9 cellular contexts compared by ENCODE assay signal in the genomic region with DNA sequence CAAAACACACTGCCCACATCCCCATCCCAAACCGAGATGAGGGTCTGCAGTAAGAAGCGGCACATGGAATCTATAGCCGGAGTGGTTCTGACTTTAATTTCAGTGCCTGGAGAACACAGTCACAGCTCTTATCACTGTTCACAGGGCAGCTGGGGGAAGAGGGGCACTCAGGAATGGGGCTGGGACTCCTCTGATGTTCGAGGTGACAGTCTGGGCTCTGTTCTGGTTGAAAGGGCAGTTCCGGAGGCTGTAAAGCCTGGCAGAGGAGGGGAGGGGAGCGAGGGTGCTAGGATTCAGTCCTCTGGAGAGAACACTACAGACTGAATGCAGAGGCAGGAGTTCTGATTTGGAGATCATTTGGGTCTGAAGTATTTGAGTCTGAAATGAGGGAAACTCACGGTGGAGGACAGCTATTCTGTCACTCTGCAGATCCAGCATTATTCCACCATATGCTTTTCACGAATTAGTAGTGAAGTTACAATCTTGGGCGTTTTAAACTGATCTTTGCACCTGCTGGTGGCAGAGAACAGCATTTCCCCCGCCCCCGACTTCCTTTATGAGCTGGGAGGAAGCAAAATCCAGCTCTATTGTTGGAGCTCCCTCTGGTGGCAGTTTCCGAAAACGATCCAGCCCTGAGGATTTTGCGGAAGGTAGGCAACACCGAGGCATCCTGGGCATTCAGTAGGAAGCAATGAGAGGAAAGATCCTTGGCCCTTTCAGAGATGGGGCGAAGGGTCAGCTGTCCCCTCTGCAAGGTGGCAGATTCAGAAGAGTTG. TPM values are rescaled to one million over a fixed set of nuclear protein-coding genes. Genes with fewer than 3 reads are reported as not detected.
DNase-seq lines count a peak whose midpoint lies in the region; ATAC-seq and TF ChIP-seq lines count a peak whose summit lies in the region.
"Had no signal": no experiment of that assay in that cellular context is flagged by ENCODE, and none has a peak within 500 bp of the region (broad histone marks: within the 10 kb centered on the region; RNA-seq: fewer than 3 reads in every experiment).

No MANE protein-coding gene starts in this region.

- ATAC-seq in GM19023 (IDR thresholded peaks at IDR 0.05; ENCODE audit: unreplicated experiment) (peak; percentile 88), HG03196 (IDR thresholded peaks at IDR 0.05; ENCODE audit: unreplicated experiment) (peak; percentile 76), lung (ENCODE audit: insufficient read depth, low FRiP score) (peak; percentile 84)

- peaks cover 39% of the 10 kb centered on the region for H3K27me3 Mint-ChIP-seq in activated CD4-positive, alpha-beta T cell treated with anti-CD3 and anti-CD28 coated beads, Interleukin-2, amount 10 ng/mL, durations not matched to agents 7 days and 5 days

- TF ChIP-seq CTCF in dorsolateral prefrontal cortex (IDR thresholded peaks at IDR 0.05 in 54 of 56, conservative IDR thresholded peaks at IDR 0.05 in 2 of 56; ENCODE audit: low read depth in 1 of 56, partially characterized antibody in 56 of 56), result peak; percentile 72 to 97 (median 88)
- TF ChIP-seq CTCF in lung (IDR thresholded peaks at IDR 0.05; ENCODE audit: control extremely low read depth, extremely low read depth), result peak; percentile 78

- intact Hi-C loops in dorsolateral prefrontal cortex (cut with DNase I), result loop anchor here (1.0 to 10.0 kb wide), 5 partner anchors 376 to 730 kb away; no protein-coding TSS in a partner anchor

- H3K36me3 Mint-ChIP-seq in activated CD4-positive, alpha-beta T cell treated with anti-CD3 and anti-CD28 coated beads, Interleukin-2, amount 10 ng/mL, durations not matched to agents 7 days and 5 days (ENCODE audit: low read depth), result no peaks in the 10 kb centered on the region

- H3K9me3 Mint-ChIP-seq in activated CD4-positive, alpha-beta T cell treated with anti-CD3 and anti-CD28 coated beads, Interleukin-2, amount 10 ng/mL, durations not matched to agents 7 days and 5 days, result no peaks in the 10 kb centered on the region

- H3K4me3 Mint-ChIP-seq in activated CD4-positive, alpha-beta T cell treated with anti-CD3 and anti-CD28 coated beads, Interleukin-2, amount 10 ng/mL, durations not matched to agents 7 days and 5 days, result peak overlapping the region; percentile 77

- H3K4me1 ChIP-seq in lung (ENCODE audit: control insufficient read depth in 2 of 2, insufficient read depth in 2 of 2, low read length in 2 of 2), result peaks cover 0 to 5% of the 10 kb centered on the region in 2 donors

- no peaks in the 10 kb centered on the region for H3K36me3 ChIP-seq in lung (ENCODE audit: control insufficient read depth in 2 of 2, insufficient read depth in 2 of 2, low read length in 2 of 2)

- peak overlapping the region; percentile 87 for H3K27ac Mint-ChIP-seq in activated CD4-positive, alpha-beta T cell treated with anti-CD3 and anti-CD28 coated beads, Interleukin-2, amount 10 ng/mL, durations not matched to agents 7 days and 5 days

- H3K4me3 ChIP-seq in dorsolateral prefrontal cortex, result peak overlapping the region; percentile 38 to 82 (median 65)
- no peak overlapping the region for H3K4me3 ChIP-seq in lung

- CTCF ChIA-PET in activated CD4-positive, alpha-beta T cell treated with anti-CD3 and anti-CD28 coated beads, Interleukin-2, amount 10 ng/mL, durations not matched to agents 7 days and 5 days (lab: Charles Lee), result interaction anchor here (0.6 to 2.8 kb wide), 23 partner anchors 9 to 563 kb away, joined by 3 to 24 read pairs (median 4); a partner anchor contains a TSS

- WGBS in lung, 2 donors, result 7% methylated on average over 16 of the region's 16 CpGs

- POLR2A ChIA-PET in activated CD4-positive, alpha-beta T cell treated with anti-CD3 and anti-CD28 coated beads, Interleukin-2, amount 10 ng/mL, durations not matched to agents 7 days and 5 days (lab: Charles Lee), result no interaction called here

- H3K9me3 ChIP-seq in lung (ENCODE audit: control insufficient read depth in 2 of 2, insufficient read depth in 1 of 2, low read length in 1 of 2), result no peaks in the 10 kb centered on the region

- H3K27ac ChIP-seq in dorsolateral prefrontal cortex (peak overlapping the region in 41 of 59 donors; percentile 4 to 80 (median 50)), lung (ENCODE audit: low read depth in 1 of 2, low read length in 1 of 2) (no peak overlapping the region)

- H3K4me1 Mint-ChIP-seq in activated CD4-positive, alpha-beta T cell treated with anti-CD3 and anti-CD28 coated beads, Interleukin-2, amount 10 ng/mL, durations not matched to agents 7 days and 5 days, result peaks cover 18% of the 10 kb centered on the region

- H3K27me3 ChIP-seq in dorsolateral prefrontal cortex (peaks cover 0 to 37% (median 11%) of the 10 kb centered on the region in 45 donors), lung (ENCODE audit: control insufficient read depth, insufficient read depth) (no peaks in the 10 kb centered on the region)

- peak; percentile 47 to 71 for DNase-seq in AML-193 (lab: John Stamatoyannopoulos, UW)
- peak; percentile 84 for DNase-seq in NCI-H345 (lab: John Stamatoyannopoulos, UW)
- DNase-seq in activated CD4-positive, alpha-beta T cell treated with anti-CD3 and anti-CD28 coated beads, Interleukin-2, amount 10 ng/mL, durations not matched to agents 7 days and 5 days, result peak; percentile 84
- DNase-seq in dorsolateral prefrontal cortex, result peak; percentile 65 to 90 (median 84)
- peak; percentile 85 for DNase-seq in lung (ENCODE audit: low spot score)
- DNase-seq in stimulated activated CD4-positive, alpha-beta T cell treated with anti-CD3 and anti-CD28 coated beads, TNF-alpha, amount 100 ng/mL, for 1 hour (ENCODE audit: low read depth in 3 of 3, low spot score in 1 of 3), result peak; percentile 38 to 77 (median 64)

RNA-seq across cellular contexts. Expression of a gene that starts 22.7 kb away (rescaled TPM):
- not detected for total RNA-seq in activated CD4-positive, alpha-beta T cell treated with anti-CD3 and anti-CD28 coated beads, Interleukin-2, amount 10 ng/mL, durations not matched to agents 7 days and 5 days
- total RNA-seq in dorsolateral prefrontal cortex (under 1 TPM in 5 of 120 experiments, not detected in 115; 0.39 to 0.72 (median 0.49) TPM), lung (not detected)
- polyA plus RNA-seq in lung, result not detected
- polyA plus RNA-seq: adipose tissue had no signal

RNA-seq across cellular contexts. Expression of a gene that starts 36.6 kb away (rescaled TPM):
- total RNA-seq in activated CD4-positive, alpha-beta T cell treated with anti-CD3 and anti-CD28 coated beads, Interleukin-2, amount 10 ng/mL, durations not matched to agents 7 days and 5 days, result not detected
- total RNA-seq in dorsolateral prefrontal cortex (1 to 10 TPM in 119 of 120 experiments, under 1 TPM in 1; 0.93 to 7.4 (median 3.3) TPM), lung (not detected)
- not detected for polyA plus RNA-seq in lung
- polyA plus RNA-seq: adipose tissue had no signal

Comparison
In these comparisons a context has a peak if more than half of its experiments do, and no peak if none do; other contexts are left out.
1. H3K27ac ChIP-seq: peak in dorsolateral prefrontal cortex (41 of 59); none in lung (0 of 2).
2. Peak in every context shown above with its lines, with median percentiles within 50 percentile points of each other: DNase-seq and ATAC-seq.